34 cellular contexts compared by ENCODE assay signal in genomic region chr20:24485981-24486380, GRCh38. TPM values are rescaled to one million over a fixed set of nuclear protein-coding genes. Genes with fewer than 3 reads are reported as not detected.
"Had no signal": no experiment of that assay in that cellular context is flagged by ENCODE, and none has a peak within 500 bp of the region (broad histone marks: within the 10 kb centered on the region; RNA-seq: fewer than 3 reads in every experiment).

No MANE protein-coding gene starts in this region.

- ATAC-seq: activated CD8-positive, alpha-beta memory T cell treated with anti-CD3 and anti-CD28 coated beads, Interleukin-2, amount 10 ng/mL, durations not matched to agents 7 days and 5 days; activated T-cell treated with anti-CD3 and anti-CD28 coated beads, Interleukin-2, amount 50 U/mL, for 72 hours; activated T-helper 17 cell treated with anti-CD3 and anti-CD28 coated beads, Interleukin-2, amount 50 U/mL, for 72 hours; Panc1; SK-N-SH treated with all-trans-retinoic acid at 6 μM for 48 hours; T-cell; T-helper 17 cell had no signal

- H3K27ac ChIP-seq: cardiac muscle cell, KMS-11, VCaP had no signal

- H3K27me3 ChIP-seq: cardiac muscle cell had no signal

- H3K4me3 ChIP-seq: cardiac muscle cell had no signal

- H3K36me3 ChIP-seq: cardiac muscle cell had no signal

- DNase-seq: activated B cell treated with CpG ODN at 0.5 μM for 24 hours; activated CD4-positive, alpha-beta memory T cell treated with anti-CD3 and anti-CD28 coated beads, Interleukin-2, amount 10 ng/mL, durations not matched to agents 7 days and 5 days; activated CD4-positive, alpha-beta T cell treated with anti-CD3 and anti-CD28 coated beads for 1 hour; activated CD4-positive, alpha-beta T cell treated with anti-CD3 and anti-CD28 coated beads for 48 hours; activated CD8-positive, alpha-beta memory T cell treated with anti-CD3 and anti-CD28 coated beads for 24 hours; activated CD8-positive, alpha-beta memory T cell treated with anti-CD3 and anti-CD28 coated beads, Interleukin-2, amount 10 ng/mL, durations not matched to agents 7 days and 5 days; activated effector memory CD4-positive, alpha-beta T cell treated with anti-CD3 and anti-CD28 coated beads, Interleukin-2, amount 50 U/mL, for 16 hours; activated naive CD4-positive, alpha-beta T cell; activated naive CD4-positive, alpha-beta T cell treated with anti-CD3 and anti-CD28 coated beads, Interleukin-2, amount 50 U/mL, for 16 hours; activated naive CD8-positive, alpha-beta T cell treated with anti-CD3 and anti-CD28 coated beads for 36 hours; activated T-cell treated with anti-CD3 and anti-CD28 coated beads, Interleukin-2, amount 50 U/mL, for 1 hour; activated T-cell treated with anti-CD3 and anti-CD28 coated beads, Interleukin-2, amount 50 U/mL, for 72 hours; amniotic stem cell; MM.1S; MV-4-11; NCI-H1092; NCI-H1436 treated with DMSO at 0.1 percent for 48 hours; NCI-H1694 treated with DMSO at 0.1 percent for 48 hours; NCI-H2029; NCI-H345; NCI-H524 treated with DMSO at 0.1 percent for 48 hours; RPMI8226; SIG-M5; T-helper 17 cell; T-helper 9 cell had no signal

RNA-seq across cellular contexts. Expression of gene SYNDIG1, which starts 16.6 kb away (rescaled TPM):
- total RNA-seq: activated B cell treated with CpG ODN at 0.5 μM for 24 hours; activated CD4-positive, alpha-beta memory T cell treated with anti-CD3 and anti-CD28 coated beads, Interleukin-2, amount 10 ng/mL, durations not matched to agents 7 days and 5 days; activated CD8-positive, alpha-beta memory T cell treated with anti-CD3 and anti-CD28 coated beads, Interleukin-2, amount 10 ng/mL, durations not matched to agents 7 days and 5 days; activated naive CD8-positive, alpha-beta T cell treated with anti-CD3 and anti-CD28 coated beads for 36 hours; activated T-cell treated with anti-CD3 and anti-CD28 coated beads, Interleukin-2, amount 50 U/mL, for 72 hours; activated T-helper 17 cell treated with anti-CD3 and anti-CD28 coated beads, Interleukin-2, amount 50 U/mL, for 72 hours; NCI-H460; SK-MEL-5; T-cell; T-helper 17 cell had no signal
